1 cellular context compared by ENCODE assay signal in the genomic region with DNA sequence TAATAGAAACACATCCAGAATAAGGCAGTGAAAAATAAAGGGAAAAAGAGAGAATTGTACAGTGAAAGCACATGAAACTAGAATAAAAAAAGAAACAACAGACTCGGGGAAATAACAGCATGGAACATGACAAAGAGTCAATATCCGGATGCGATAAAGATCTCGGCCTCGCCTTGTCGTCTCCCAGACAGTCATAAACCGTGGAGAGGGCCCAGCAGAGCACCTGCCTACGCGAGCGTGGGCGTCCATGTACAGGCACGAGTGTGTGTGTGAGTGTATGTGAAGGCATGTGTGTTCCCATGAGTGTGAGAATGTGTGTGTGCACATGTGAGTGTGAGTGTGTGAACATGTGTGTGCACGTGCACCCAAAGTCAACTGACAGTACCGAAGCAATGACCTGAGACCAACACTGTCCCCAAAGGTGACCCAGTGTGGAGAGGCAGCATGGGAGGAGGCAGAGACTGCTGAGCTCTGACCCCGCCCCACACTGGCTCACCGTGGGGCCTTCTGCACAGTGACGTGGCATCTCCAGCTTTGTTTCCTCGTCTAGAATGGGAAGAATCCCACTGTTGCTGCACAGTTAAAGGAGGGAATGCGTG.
A peak's percentile ranks its signal among the peaks of the same experiment; 100 is the strongest.
TF ChIP-seq lines count a peak whose summit lies in the region.

No MANE protein-coding gene starts in this region.

TF ChIP-seq in K562, 482 proteins besides CTCF, POLR2A, EP300 and RAD21 (continued from another document):
- TF ChIP-seq, protein P1, sequence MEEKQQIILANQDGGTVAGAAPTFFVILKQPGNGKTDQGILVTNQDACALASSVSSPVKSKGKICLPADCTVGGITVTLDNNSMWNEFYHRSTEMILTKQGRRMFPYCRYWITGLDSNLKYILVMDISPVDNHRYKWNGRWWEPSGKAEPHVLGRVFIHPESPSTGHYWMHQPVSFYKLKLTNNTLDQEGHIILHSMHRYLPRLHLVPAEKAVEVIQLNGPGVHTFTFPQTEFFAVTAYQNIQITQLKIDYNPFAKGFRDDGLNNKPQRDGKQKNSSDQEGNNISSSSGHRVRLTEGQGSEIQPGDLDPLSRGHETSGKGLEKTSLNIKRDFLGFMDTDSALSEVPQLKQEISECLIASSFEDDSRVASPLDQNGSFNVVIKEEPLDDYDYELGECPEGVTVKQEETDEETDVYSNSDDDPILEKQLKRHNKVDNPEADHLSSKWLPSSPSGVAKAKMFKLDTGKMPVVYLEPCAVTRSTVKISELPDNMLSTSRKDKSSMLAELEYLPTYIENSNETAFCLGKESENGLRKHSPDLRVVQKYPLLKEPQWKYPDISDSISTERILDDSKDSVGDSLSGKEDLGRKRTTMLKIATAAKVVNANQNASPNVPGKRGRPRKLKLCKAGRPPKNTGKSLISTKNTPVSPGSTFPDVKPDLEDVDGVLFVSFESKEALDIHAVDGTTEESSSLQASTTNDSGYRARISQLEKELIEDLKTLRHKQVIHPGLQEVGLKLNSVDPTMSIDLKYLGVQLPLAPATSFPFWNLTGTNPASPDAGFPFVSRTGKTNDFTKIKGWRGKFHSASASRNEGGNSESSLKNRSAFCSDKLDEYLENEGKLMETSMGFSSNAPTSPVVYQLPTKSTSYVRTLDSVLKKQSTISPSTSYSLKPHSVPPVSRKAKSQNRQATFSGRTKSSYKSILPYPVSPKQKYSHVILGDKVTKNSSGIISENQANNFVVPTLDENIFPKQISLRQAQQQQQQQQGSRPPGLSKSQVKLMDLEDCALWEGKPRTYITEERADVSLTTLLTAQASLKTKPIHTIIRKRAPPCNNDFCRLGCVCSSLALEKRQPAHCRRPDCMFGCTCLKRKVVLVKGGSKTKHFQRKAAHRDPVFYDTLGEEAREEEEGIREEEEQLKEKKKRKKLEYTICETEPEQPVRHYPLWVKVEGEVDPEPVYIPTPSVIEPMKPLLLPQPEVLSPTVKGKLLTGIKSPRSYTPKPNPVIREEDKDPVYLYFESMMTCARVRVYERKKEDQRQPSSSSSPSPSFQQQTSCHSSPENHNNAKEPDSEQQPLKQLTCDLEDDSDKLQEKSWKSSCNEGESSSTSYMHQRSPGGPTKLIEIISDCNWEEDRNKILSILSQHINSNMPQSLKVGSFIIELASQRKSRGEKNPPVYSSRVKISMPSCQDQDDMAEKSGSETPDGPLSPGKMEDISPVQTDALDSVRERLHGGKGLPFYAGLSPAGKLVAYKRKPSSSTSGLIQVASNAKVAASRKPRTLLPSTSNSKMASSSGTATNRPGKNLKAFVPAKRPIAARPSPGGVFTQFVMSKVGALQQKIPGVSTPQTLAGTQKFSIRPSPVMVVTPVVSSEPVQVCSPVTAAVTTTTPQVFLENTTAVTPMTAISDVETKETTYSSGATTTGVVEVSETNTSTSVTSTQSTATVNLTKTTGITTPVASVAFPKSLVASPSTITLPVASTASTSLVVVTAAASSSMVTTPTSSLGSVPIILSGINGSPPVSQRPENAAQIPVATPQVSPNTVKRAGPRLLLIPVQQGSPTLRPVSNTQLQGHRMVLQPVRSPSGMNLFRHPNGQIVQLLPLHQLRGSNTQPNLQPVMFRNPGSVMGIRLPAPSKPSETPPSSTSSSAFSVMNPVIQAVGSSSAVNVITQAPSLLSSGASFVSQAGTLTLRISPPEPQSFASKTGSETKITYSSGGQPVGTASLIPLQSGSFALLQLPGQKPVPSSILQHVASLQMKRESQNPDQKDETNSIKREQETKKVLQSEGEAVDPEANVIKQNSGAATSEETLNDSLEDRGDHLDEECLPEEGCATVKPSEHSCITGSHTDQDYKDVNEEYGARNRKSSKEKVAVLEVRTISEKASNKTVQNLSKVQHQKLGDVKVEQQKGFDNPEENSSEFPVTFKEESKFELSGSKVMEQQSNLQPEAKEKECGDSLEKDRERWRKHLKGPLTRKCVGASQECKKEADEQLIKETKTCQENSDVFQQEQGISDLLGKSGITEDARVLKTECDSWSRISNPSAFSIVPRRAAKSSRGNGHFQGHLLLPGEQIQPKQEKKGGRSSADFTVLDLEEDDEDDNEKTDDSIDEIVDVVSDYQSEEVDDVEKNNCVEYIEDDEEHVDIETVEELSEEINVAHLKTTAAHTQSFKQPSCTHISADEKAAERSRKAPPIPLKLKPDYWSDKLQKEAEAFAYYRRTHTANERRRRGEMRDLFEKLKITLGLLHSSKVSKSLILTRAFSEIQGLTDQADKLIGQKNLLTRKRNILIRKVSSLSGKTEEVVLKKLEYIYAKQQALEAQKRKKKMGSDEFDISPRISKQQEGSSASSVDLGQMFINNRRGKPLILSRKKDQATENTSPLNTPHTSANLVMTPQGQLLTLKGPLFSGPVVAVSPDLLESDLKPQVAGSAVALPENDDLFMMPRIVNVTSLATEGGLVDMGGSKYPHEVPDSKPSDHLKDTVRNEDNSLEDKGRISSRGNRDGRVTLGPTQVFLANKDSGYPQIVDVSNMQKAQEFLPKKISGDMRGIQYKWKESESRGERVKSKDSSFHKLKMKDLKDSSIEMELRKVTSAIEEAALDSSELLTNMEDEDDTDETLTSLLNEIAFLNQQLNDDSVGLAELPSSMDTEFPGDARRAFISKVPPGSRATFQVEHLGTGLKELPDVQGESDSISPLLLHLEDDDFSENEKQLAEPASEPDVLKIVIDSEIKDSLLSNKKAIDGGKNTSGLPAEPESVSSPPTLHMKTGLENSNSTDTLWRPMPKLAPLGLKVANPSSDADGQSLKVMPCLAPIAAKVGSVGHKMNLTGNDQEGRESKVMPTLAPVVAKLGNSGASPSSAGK (IDR thresholded peaks at IDR 0.05) = peak; percentile 83
- TF ChIP-seq CBX8 (IDR thresholded peaks at IDR 0.05; ENCODE audit: borderline replicate concordance, extremely low read depth, low read depth, low read length, poor library complexity, severe bottlenecking) = no peak
- no peak for TF ChIP-seq JUND (IDR thresholded peaks at IDR 0.05; ENCODE audit: borderline replicate concordance, low read depth, low read length)
- TF ChIP-seq JUND (tag; IDR thresholded peaks at IDR 0.05; ENCODE audit: borderline replicate concordance, low read depth, low read length) = peak; percentile 27; the same call in 1 of the 3 replicates
- peak; percentile 54 for TF ChIP-seq BHLHE40 (IDR thresholded peaks at IDR 0.05; ENCODE audit: low read length)
- TF ChIP-seq, protein P2, sequence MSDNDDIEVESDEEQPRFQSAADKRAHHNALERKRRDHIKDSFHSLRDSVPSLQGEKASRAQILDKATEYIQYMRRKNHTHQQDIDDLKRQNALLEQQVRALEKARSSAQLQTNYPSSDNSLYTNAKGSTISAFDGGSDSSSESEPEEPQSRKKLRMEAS (CRISPR knock-in tag; IDR thresholded peaks at IDR 0.05) = peak; percentile 39; the same call in 1 of the 2 replicates
- TF ChIP-seq ZNF551 (CRISPR knock-in tag; IDR thresholded peaks at IDR 0.05) = no peak
- 0 out of 2 replicates have a peak, but pooled peaks have one; percentile 12 for TF ChIP-seq CREM (IDR thresholded peaks at IDR 0.05; ENCODE audit: low read depth)
- TF ChIP-seq, protein P3, sequence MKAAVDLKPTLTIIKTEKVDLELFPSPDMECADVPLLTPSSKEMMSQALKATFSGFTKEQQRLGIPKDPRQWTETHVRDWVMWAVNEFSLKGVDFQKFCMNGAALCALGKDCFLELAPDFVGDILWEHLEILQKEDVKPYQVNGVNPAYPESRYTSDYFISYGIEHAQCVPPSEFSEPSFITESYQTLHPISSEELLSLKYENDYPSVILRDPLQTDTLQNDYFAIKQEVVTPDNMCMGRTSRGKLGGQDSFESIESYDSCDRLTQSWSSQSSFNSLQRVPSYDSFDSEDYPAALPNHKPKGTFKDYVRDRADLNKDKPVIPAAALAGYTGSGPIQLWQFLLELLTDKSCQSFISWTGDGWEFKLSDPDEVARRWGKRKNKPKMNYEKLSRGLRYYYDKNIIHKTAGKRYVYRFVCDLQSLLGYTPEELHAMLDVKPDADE (conservative IDR thresholded peaks at IDR 0.05; ENCODE audit: control insufficient read depth, low read depth, low read length) = no peak
- TF ChIP-seq TEAD4 (IDR thresholded peaks at IDR 0.05; ENCODE audit: low read length) = peak; percentile 41; the same call in 1 of the 2 replicates
- no peak for TF ChIP-seq TEAD4 (CRISPR knock-in tag; IDR thresholded peaks at IDR 0.05; ENCODE audit: borderline replicate concordance)
- TF ChIP-seq GATA2 (CRISPR knock-in tag; IDR thresholded peaks at IDR 0.05) = 0 out of 2 replicates have a peak, but pooled peaks have one; percentile 16
- TF ChIP-seq GABPA (tag; conservative IDR thresholded peaks at IDR 0.05; ENCODE audit: low read depth) = 0 out of 2 replicates have a peak, but pooled peaks have one; percentile 31
- no peak for TF ChIP-seq GABPB2 (CRISPR knock-in tag; conservative IDR thresholded peaks at IDR 0.05)
- peak; percentile 91 for TF ChIP-seq L3MBTL2 (IDR thresholded peaks at IDR 0.05)
- TF ChIP-seq, protein P4, sequence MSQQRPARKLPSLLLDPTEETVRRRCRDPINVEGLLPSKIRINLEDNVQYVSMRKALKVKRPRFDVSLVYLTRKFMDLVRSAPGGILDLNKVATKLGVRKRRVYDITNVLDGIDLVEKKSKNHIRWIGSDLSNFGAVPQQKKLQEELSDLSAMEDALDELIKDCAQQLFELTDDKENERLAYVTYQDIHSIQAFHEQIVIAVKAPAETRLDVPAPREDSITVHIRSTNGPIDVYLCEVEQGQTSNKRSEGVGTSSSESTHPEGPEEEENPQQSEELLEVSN (IDR thresholded peaks at IDR 0.05; ENCODE audit: borderline replicate concordance in 1 of 2, extremely low read depth in 1 of 2, insufficient read depth in 1 of 2, insufficient read length in 1 of 2, low read depth in 1 of 2, low read length in 1 of 2, poor library complexity in 1 of 2, severe bottlenecking in 1 of 2) = peak in 1 of 2 experiments; percentile 46
- TF ChIP-seq ETV1 (tag; conservative IDR thresholded peaks at IDR 0.05; ENCODE audit: low read depth) = 0 out of 2 replicates have a peak, but pooled peaks have one; percentile 28
- TF ChIP-seq RCOR1 (IDR thresholded peaks at IDR 0.05; ENCODE audit: borderline replicate concordance in 1 of 2, low read depth in 2 of 2, low read length in 2 of 2) = no peak
- peak; percentile 84 for TF ChIP-seq EGR1 (conservative IDR thresholded peaks at IDR 0.05)
- peak; percentile 21; the same call in 1 of the 2 replicates for TF ChIP-seq ESRRA (IDR thresholded peaks at IDR 0.05; ENCODE audit: borderline replicate concordance, low read depth)
- no peak for TF ChIP-seq LEF1 (IDR thresholded peaks at IDR 0.05)
